In the genomic region with DNA sequence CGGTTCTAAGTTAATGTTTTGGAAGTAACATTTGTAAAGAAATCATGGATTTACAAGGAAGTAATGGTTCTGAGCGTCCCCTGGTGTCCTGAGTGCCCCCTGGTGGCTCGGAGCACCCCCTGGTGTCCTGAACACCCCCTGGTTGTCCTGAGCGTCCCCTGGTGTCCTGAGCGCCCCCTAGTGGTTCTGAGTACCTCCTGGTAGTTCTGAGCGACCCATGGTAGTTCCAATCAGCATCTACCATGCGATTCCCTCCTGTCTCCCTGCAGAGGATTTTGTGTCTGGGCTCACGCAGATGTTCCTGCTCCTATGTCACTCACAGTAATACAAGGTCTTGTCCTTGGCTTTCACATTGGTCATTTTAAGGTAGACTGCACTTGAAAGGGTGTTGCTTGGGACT, we compare ENCODE assay signal across 9 cellular contexts.
DNase-seq lines count a peak whose midpoint lies in the region; ATAC-seq, FAIRE-seq and TF ChIP-seq lines count a peak whose summit lies in the region.
"Had no signal": no experiment of that assay in that cellular context is flagged by ENCODE, and none has a peak within 500 bp of the region (broad histone marks: within the 10 kb centered on the region; RNA-seq: fewer than 3 reads in every experiment).

No MANE protein-coding gene starts in this region.

- H3K4me2 ChIP-seq in A549: no peak overlapping the region

- TF ChIP-seq EP300 in A549 (IDR thresholded peaks at IDR 0.05): no peak
- no peak for TF ChIP-seq EP300 in suprapubic skin (IDR thresholded peaks at IDR 0.05)

- H3K4me1 ChIP-seq in A549: no peaks in the 10 kb centered on the region
- H3K4me1 ChIP-seq in left lung: no peaks in the 10 kb centered on the region
- H3K4me1 ChIP-seq in suprapubic skin: no peaks in the 10 kb centered on the region

- peaks cover 3% of the 10 kb centered on the region for H3K9me3 Mint-ChIP-seq in activated CD4-positive, alpha-beta memory T cell treated with anti-CD3 and anti-CD28 coated beads for 36 hours

- FAIRE-seq in A549 (lab: Jason Lieb, UNC): no peak

- H3K27ac ChIP-seq in A549 (no peak overlapping the region), left lung (no peak overlapping the region), suprapubic skin (no peak overlapping the region)

- H3K27ac Mint-ChIP-seq in activated CD4-positive, alpha-beta memory T cell treated with anti-CD3 and anti-CD28 coated beads for 36 hours: no peak overlapping the region
- H3K27ac Mint-ChIP-seq: activated naive CD8-positive, alpha-beta T cell had no signal

- no peaks in the 10 kb centered on the region for H3K36me3 Mint-ChIP-seq in activated CD4-positive, alpha-beta memory T cell treated with anti-CD3 and anti-CD28 coated beads for 36 hours
- H3K36me3 Mint-ChIP-seq: activated naive CD8-positive, alpha-beta T cell had no signal

- intact Hi-C loops in activated CD4-positive, alpha-beta memory T cell treated with anti-CD3 and anti-CD28 coated beads for 36 hours (cut with micrococcal nuclease): no loop called here
- intact Hi-C loops in left lung (cut with DNase I): no loop called here

- H3K27me3 ChIP-seq in left lung (peaks cover 7 to 28% of the 10 kb centered on the region in 2 donors), suprapubic skin (peaks cover 8% of the 10 kb centered on the region)

- POLR2A ChIA-PET in A549 (lab: Yijun Ruan, JAX): no interaction called here
- POLR2A ChIA-PET in activated CD4-positive, alpha-beta memory T cell treated with anti-CD3 and anti-CD28 coated beads for 36 hours (lab: Charles Lee): no interaction called here

- peaks cover 7% of the 10 kb centered on the region for H3K9me3 ChIP-seq in A549
- H3K9me3 ChIP-seq in left lung: peaks cover 0 to 5% of the 10 kb centered on the region in 2 donors
- no peaks in the 10 kb centered on the region for H3K9me3 ChIP-seq in suprapubic skin

- peak; percentile 22 to 33; a peak in 2 of 5 replicates for TF ChIP-seq RAD21 in A549 (conservative IDR thresholded peaks at IDR 0.05 in 1 of 2, IDR thresholded peaks at IDR 0.05 in 1 of 2)

- no peaks in the 10 kb centered on the region for H3K36me3 ChIP-seq in left lung
- H3K36me3 ChIP-seq in suprapubic skin: no peaks in the 10 kb centered on the region

- TF ChIP-seq CTCF in A549 (IDR thresholded peaks at IDR 0.05): peak; percentile 47
- TF ChIP-seq CTCF in left lung (IDR thresholded peaks at IDR 0.05): peak in 1 of 2 donors; percentile 48
- no peak for TF ChIP-seq CTCF in suprapubic skin (IDR thresholded peaks at IDR 0.05)

- H3K4me1 Mint-ChIP-seq in activated CD4-positive, alpha-beta memory T cell treated with anti-CD3 and anti-CD28 coated beads for 36 hours (ENCODE audit: low read depth): no peaks in the 10 kb centered on the region

- WGBS in A549 (ENCODE audit: missing lambda C conversion rate): 2% methylated on average over 7 of the region's 8 CpGs
- WGBS in suprapubic skin: 61% methylated on average over 8 of the region's 8 CpGs

- DNase-seq in A549 (ENCODE audit: low read depth in 1 of 2, low spot score in 1 of 2) (peak; percentile 23 to 79), NAMALWA (ENCODE audit: low spot score) (peak; percentile 91), left lung (peak in 1 of 2 donors; percentile 79), suprapubic skin (ENCODE audit: low spot score in 2 of 2) (no peak), G401 (ENCODE audit: low spot score) (no peak)
- peak; percentile 78 for DNase-seq in activated CD4-positive, alpha-beta memory T cell treated with anti-CD3 and anti-CD28 coated beads for 36 hours

- CTCF ChIA-PET in A549 (lab: Yijun Ruan, JAX): interaction anchor here (0.8 to 0.9 kb wide), 2 partner anchors 31 to 90 kb away, joined by 3 read pairs; no protein-coding TSS in a partner anchor
- CTCF ChIA-PET in activated CD4-positive, alpha-beta memory T cell treated with anti-CD3 and anti-CD28 coated beads for 36 hours (lab: Charles Lee): interaction anchor here (0.6 to 2.1 kb wide), 3 partner anchors 12 to 49 kb away, joined by 3 to 6 read pairs (median 3); no protein-coding TSS in a partner anchor

- peaks cover 26% of the 10 kb centered on the region for H3K27me3 Mint-ChIP-seq in activated CD4-positive, alpha-beta memory T cell treated with anti-CD3 and anti-CD28 coated beads for 36 hours

- TF ChIP-seq POLR2A in A549 (IDR thresholded peaks at IDR 0.05; ENCODE audit: low read length) (no peak), suprapubic skin (IDR thresholded peaks at IDR 0.05) (no peak)

- no peak overlapping the region for H3K4me3 Mint-ChIP-seq in activated CD4-positive, alpha-beta memory T cell treated with anti-CD3 and anti-CD28 coated beads for 36 hours
- H3K4me3 Mint-ChIP-seq: activated naive CD8-positive, alpha-beta T cell had no signal

- ATAC-seq in A549 (peak; percentile 81 to 96), GM18867 (IDR thresholded peaks at IDR 0.05; ENCODE audit: unreplicated experiment) (peak; percentile 74), left lung (peak; percentile 48), GM21825 (IDR thresholded peaks at IDR 0.05; ENCODE audit: unreplicated experiment) (no peak)

- H3K4me3 ChIP-seq in A549 (no peak overlapping the region), left lung (no peak overlapping the region), suprapubic skin (no peak overlapping the region)

- in situ Hi-C loops in G401 (cut with HindIII; ENCODE audit: low sequenced_read_pairs): no loop called here

TF ChIP-seq in A549, 52 proteins besides CTCF, POLR2A, EP300 and RAD21:
- TF ChIP-seq HDAC2 (IDR thresholded peaks at IDR 0.05): no peak
- TF ChIP-seq SMC3 (IDR thresholded peaks at IDR 0.05): 0 out of 3 replicates have a peak, but pooled peaks have one; percentile 16
- TF ChIP-seq KDM5A (IDR thresholded peaks at IDR 0.05): no peak
- TF ChIP-seq TP53 (CRISPR knock-in tag; IDR thresholded peaks at IDR 0.05): no peak
- no peak for TF ChIP-seq EHMT2 (IDR thresholded peaks at IDR 0.05; ENCODE audit: low read depth)

Comparison
In these comparisons a context has a peak if more than half of its experiments do, and no peak if none do; other contexts are left out.
1. DNase-seq: peak in A549 (2 of 2), NAMALWA (single experiment) and activated CD4-positive, alpha-beta memory T cell treated with anti-CD3 and anti-CD28 coated beads for 36 hours (single experiment); none in suprapubic skin (0 of 2) and G401 (single experiment).